In the genomic region with DNA sequence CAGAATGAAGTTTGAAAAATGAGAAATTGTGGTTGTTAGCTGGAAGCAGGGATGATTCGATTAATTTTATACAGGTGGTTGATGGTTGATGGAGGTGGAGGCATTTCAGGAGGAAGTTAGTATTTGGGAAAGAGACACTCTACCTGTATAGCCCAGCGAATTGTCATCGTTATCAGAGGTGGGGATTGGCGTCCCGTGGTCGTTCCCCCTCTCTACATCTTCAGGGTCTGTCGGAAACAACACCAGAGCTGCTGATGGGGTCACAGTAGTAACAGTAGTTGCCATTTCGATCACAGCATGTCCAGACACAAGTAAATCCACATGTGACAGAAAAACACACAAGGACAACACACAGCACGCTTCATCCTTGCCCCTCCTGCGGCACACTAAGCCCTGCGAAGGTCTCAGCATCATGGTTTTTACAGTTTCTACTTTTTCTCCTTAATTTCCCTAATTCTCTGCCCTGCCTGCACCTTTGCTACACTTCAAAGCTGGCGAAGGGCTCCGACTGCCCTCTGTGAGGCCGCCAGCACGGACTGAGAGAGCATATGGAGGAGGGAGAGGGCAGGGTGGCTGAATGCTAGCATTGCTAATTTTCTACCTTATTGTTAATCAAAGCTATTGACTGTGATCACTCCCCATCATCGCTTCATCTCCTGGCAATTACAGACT, we compare ENCODE assay signal across 26 cellular contexts.
DNase-seq lines count a peak whose midpoint lies in the region; ATAC-seq, FAIRE-seq and TF ChIP-seq lines count a peak whose summit lies in the region.
"Had no signal": no experiment of that assay in that cellular context is flagged by ENCODE, and none has a peak within 500 bp of the region (broad histone marks: within the 10 kb centered on the region; RNA-seq: fewer than 3 reads in every experiment).

No MANE protein-coding gene starts in this region.

- H3K27me3 Mint-ChIP-seq in Calu3 (ENCODE audit: unreplicated experiment) (no peaks in the 10 kb centered on the region), endodermal cell (ENCODE audit: insufficient read depth) (no peaks in the 10 kb centered on the region)
- H3K27me3 Mint-ChIP-seq: B cell had no signal

- H3K27ac ChIP-seq in endodermal cell (ENCODE audit: low read depth, low read length) = no peak overlapping the region
- H3K27ac ChIP-seq in kidney (ENCODE audit: low read depth in 2 of 2, low read length in 2 of 2) = no peak overlapping the region
- no peak overlapping the region for H3K27ac ChIP-seq in body of pancreas
- H3K27ac ChIP-seq: A549 had no signal

- TF ChIP-seq CTCF in Calu3 (IDR thresholded peaks at IDR 0.05; ENCODE audit: unreplicated experiment) (no peak), endodermal cell (conservative IDR thresholded peaks at IDR 0.05) (no peak), kidney (IDR thresholded peaks at IDR 0.05; ENCODE audit: borderline replicate concordance, extremely low read depth, insufficient read depth) (no peak), body of pancreas (IDR thresholded peaks at IDR 0.05) (no peak)

- no TSS peak for BruUV-seq in Calu3 (replicated peaks; lab: Mats Ljungman, UMichigan)

- H3K9ac ChIP-seq in endodermal cell (ENCODE audit: extremely low read depth, low read length, poor library complexity, severe bottlenecking) (no peak overlapping the region), kidney (ENCODE audit: low read length in 2 of 2) (no peak overlapping the region)
- H3K9ac ChIP-seq: SK-N-SH had no signal

- no peak overlapping the region for H3K27ac Mint-ChIP-seq in Calu3 (ENCODE audit: unreplicated experiment)
- peak overlapping the region; percentile 13 for H3K27ac Mint-ChIP-seq in endodermal cell
- H3K27ac Mint-ChIP-seq: B cell had no signal

- H3K9me3 ChIP-seq in endodermal cell (ENCODE audit: control insufficient read depth, low read length) = no peaks in the 10 kb centered on the region
- H3K9me3 ChIP-seq in kidney (ENCODE audit: control insufficient read depth in 1 of 2, low read length in 2 of 2) = no peaks in the 10 kb centered on the region
- no peaks in the 10 kb centered on the region for H3K9me3 ChIP-seq in body of pancreas
- H3K9me3 ChIP-seq: A549, SK-N-SH had no signal

- DNase-seq in Calu3 = no peak
- no peak for DNase-seq in HTR-8/SVneo (ENCODE audit: insufficient read length, low spot score)
- DNase-seq in endodermal cell = peak; percentile 58
- DNase-seq in kidney = peak; percentile 35
- no peak for DNase-seq in body of pancreas
- no peak for DNase-seq in 8988T
- DNase-seq in GF-D8 (lab: John Stamatoyannopoulos, UW) = no peak
- DNase-seq: DMS79 treated with DMSO at 0.1 percent for 48 hours; GOT3; MM.1S; NCI-H1092; NCI-H1436; NCI-H187 treated with DMSO at 0.1 percent for 48 hours; NCI-H2107; NCI-H510A; NCI-H748 treated with DMSO at 0.1 percent for 48 hours; NK-92 treated with Interleukin-12 subunit alpha and Interleukin-12 subunit beta, amount 100 ng/mL, for 24 hours; SIG-M5; SK-N-SH had no signal

- H3K27me3 ChIP-seq in endodermal cell (ENCODE audit: control insufficient read depth, insufficient read depth, low read length, poor library complexity, severe bottlenecking) (no peaks in the 10 kb centered on the region), body of pancreas (no peaks in the 10 kb centered on the region)

- no peak for TF ChIP-seq POLR2A in body of pancreas (IDR thresholded peaks at IDR 0.05)

- H3K36me3 Mint-ChIP-seq in Calu3 (ENCODE audit: insufficient read depth, unreplicated experiment) (no peaks in the 10 kb centered on the region), endodermal cell (ENCODE audit: low read depth) (no peaks in the 10 kb centered on the region)
- H3K36me3 Mint-ChIP-seq: CD14-positive monocyte had no signal

- H3K4me3 Mint-ChIP-seq in Calu3 (ENCODE audit: low read depth, unreplicated experiment) (peak overlapping the region; percentile 14), endodermal cell (no peak overlapping the region)
- H3K4me3 Mint-ChIP-seq: B cell, CD14-positive monocyte had no signal

- peak; percentile 65 for FAIRE-seq in HTR-8/SVneo (lab: Jason Lieb, UNC)
- FAIRE-seq in kidney (lab: Jason Lieb, UNC) = no peak
- FAIRE-seq: A549, GM12878, K562 had no signal

- no peak for ATAC-seq in body of pancreas
- no peak for ATAC-seq in GM18498 (IDR thresholded peaks at IDR 0.05; ENCODE audit: unreplicated experiment)
- ATAC-seq: A549, GM12878, K562, Panc1 had no signal

- intact Hi-C loops in Calu3 (cut with micrococcal nuclease; ENCODE audit: unreplicated experiment) (no loop called here), kidney (cut with DNase I) (no loop called here), body of pancreas (cut with DNase I) (no loop called here)

- no peak overlapping the region for H3K4me3 ChIP-seq in endodermal cell (ENCODE audit: low read length)
- no peak overlapping the region for H3K4me3 ChIP-seq in kidney (ENCODE audit: low read length in 2 of 2)
- H3K4me3 ChIP-seq in body of pancreas = no peak overlapping the region
- H3K4me3 ChIP-seq: A549, GM12878, K562 had no signal

- H3K9me3 Mint-ChIP-seq in Calu3 (ENCODE audit: low read depth, unreplicated experiment) = no peaks in the 10 kb centered on the region
- H3K9me3 Mint-ChIP-seq in endodermal cell = no peaks in the 10 kb centered on the region

- no peaks in the 10 kb centered on the region for H3K36me3 ChIP-seq in endodermal cell (ENCODE audit: control insufficient read depth, insufficient read depth, low read length)
- no peaks in the 10 kb centered on the region for H3K36me3 ChIP-seq in kidney (ENCODE audit: control insufficient read depth in 1 of 2, insufficient read depth in 2 of 2, low read length in 2 of 2)
- no peaks in the 10 kb centered on the region for H3K36me3 ChIP-seq in body of pancreas (replicated peaks in 1 of 2; ENCODE audit: insufficient read depth in 1 of 2, low read depth in 2 of 2)

- no peaks in the 10 kb centered on the region for H3K4me1 ChIP-seq in endodermal cell (ENCODE audit: control insufficient read depth, insufficient read depth, low read length)
- H3K4me1 ChIP-seq in kidney (ENCODE audit: control insufficient read depth in 1 of 2, insufficient read depth in 1 of 2, low read depth in 1 of 2, low read length in 2 of 2) = no peaks in the 10 kb centered on the region
- no peaks in the 10 kb centered on the region for H3K4me1 ChIP-seq in body of pancreas
- H3K4me1 ChIP-seq: A549 had no signal

- WGBS in endodermal cell (ENCODE audit: insufficient coverage in 1 of 2, insufficient read length in 1 of 2), 2 experiments = 80 to 100% methylated on average over 3 to 16 of the region's 16 CpGs
- 34 to 38% methylated on average over 16 of the region's 16 CpGs for WGBS in body of pancreas, 2 donors

- H3K4me1 Mint-ChIP-seq in Calu3 (ENCODE audit: low read depth, unreplicated experiment) (peaks cover 10% of the 10 kb centered on the region), endodermal cell (peaks cover 11% of the 10 kb centered on the region)
- H3K4me1 Mint-ChIP-seq: B cell, CD14-positive monocyte had no signal

- CTCF ChIA-PET in Calu3 (lab: Charles Lee) = interaction anchor here (0.6 kb wide), 1 partner anchor 377 kb away, joined by 6 read pairs; no protein-coding TSS in a partner anchor

Comparison
In these comparisons a context has a peak if more than half of its experiments do, and no peak if none do; other contexts are left out.
1. DNase-seq: peak in endodermal cell (single experiment) and kidney (single experiment); none in Calu3 (single experiment), HTR-8/SVneo (single experiment), body of pancreas (0 of 4), 8988T (single experiment) and GF-D8 (single experiment).